In the genomic region with DNA sequence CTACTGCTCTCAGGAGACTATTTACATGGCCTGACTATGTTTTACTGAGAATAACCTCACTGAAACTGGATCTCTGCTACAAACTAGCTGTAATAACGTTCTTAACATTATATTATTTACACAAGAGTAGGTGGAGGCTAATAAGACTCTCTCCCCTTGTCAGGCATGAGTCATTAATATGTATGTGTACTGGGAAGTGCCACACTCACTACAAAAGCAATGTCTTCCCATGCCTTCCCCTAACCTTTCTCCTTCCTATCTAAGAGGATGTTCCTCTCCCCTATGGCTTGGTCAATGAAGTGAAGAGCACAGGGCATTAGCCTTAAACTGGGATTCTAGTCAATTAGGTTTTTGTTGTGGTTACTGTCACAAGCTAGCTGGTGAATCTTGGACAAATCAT, we compare ENCODE assay signal across 13 cellular contexts.
DNase-seq lines count a peak whose midpoint lies in the region; ATAC-seq and TF ChIP-seq lines count a peak whose summit lies in the region.
"Had no signal": no experiment of that assay in that cellular context is flagged by ENCODE, and none has a peak within 500 bp of the region (broad histone marks: within the 10 kb centered on the region; RNA-seq: fewer than 3 reads in every experiment).

No MANE protein-coding gene starts in this region.

- peak; percentile 25 for DNase-seq in AG10803 (ENCODE audit: low read depth)
- DNase-seq in HPDE6-E6E7 (ENCODE audit: extremely low spot score): peak; percentile 9
- peak; percentile 25 for DNase-seq in adipocyte (ENCODE audit: low read depth)
- peak; percentile 66 for DNase-seq in iris pigment epithelial cell (ENCODE audit: low read depth)
- DNase-seq in NCI-H128 (lab: John Stamatoyannopoulos, UW; ENCODE audit: unreplicated experiment): no peak
- DNase-seq in ACHN: no peak
- no peak for DNase-seq in SIG-M5 treated with dmso at 0.1 percent for 504 hours (lab: John Stamatoyannopoulos, UW; ENCODE audit: unreplicated experiment)
- DNase-seq: activated naive CD8-positive, alpha-beta T cell treated with anti-CD3 and anti-CD28 coated beads for 36 hours; effector CD4-positive, alpha-beta T cell; sigmoid colon; T-helper 9 cell; upper lobe of right lung had no signal

- no peak for ATAC-seq in GM19397 (IDR thresholded peaks at IDR 0.05; ENCODE audit: unreplicated experiment)
- ATAC-seq: upper lobe of right lung had no signal

- no peaks in the 10 kb centered on the region for H3K36me3 ChIP-seq in adipocyte (ENCODE audit: control insufficient read depth, insufficient read depth, low read length, severe bottlenecking)
- H3K36me3 ChIP-seq: sigmoid colon, upper lobe of right lung had no signal

- no peaks in the 10 kb centered on the region for H3K27me3 ChIP-seq in adipocyte (replicated peaks; ENCODE audit: control insufficient read depth, insufficient read depth, low read length)
- H3K27me3 ChIP-seq: sigmoid colon, upper lobe of right lung had no signal

- in situ Hi-C loops in ACHN (cut with HindIII; ENCODE audit: low pct_ligation_motif_present, low pct_unique_long_range_greater_than_20kb, low sequenced_read_pairs): no loop called here

- no peaks in the 10 kb centered on the region for H3K9me3 ChIP-seq in adipocyte (ENCODE audit: control insufficient read depth, low read length)
- H3K9me3 ChIP-seq: sigmoid colon, upper lobe of right lung had no signal

- H3K4me3 ChIP-seq in AG10803 (ENCODE audit: low read length) (no peak overlapping the region), adipocyte (ENCODE audit: low read length) (no peak overlapping the region)
- H3K4me3 ChIP-seq: sigmoid colon, upper lobe of right lung had no signal

- TF ChIP-seq CTCF in AG10803 (conservative IDR thresholded peaks at IDR 0.05; ENCODE audit: low read length): no peak

- no peak overlapping the region for H3K9ac ChIP-seq in adipocyte (ENCODE audit: low read length)

- H3K4me1 ChIP-seq in adipocyte (ENCODE audit: control insufficient read depth, insufficient read depth, low read length): no peaks in the 10 kb centered on the region
- H3K4me1 ChIP-seq: upper lobe of right lung had no signal

Comparison
In these comparisons a context has a peak if more than half of its experiments do, and no peak if none do; other contexts are left out.
1. DNase-seq: peak in AG10803 (single experiment), HPDE6-E6E7 (single experiment), adipocyte (single experiment) and iris pigment epithelial cell (single experiment); none in NCI-H128 (single experiment), ACHN (single experiment) and SIG-M5 treated with dmso at 0.1 percent for 504 hours (single experiment).